ENCODE assay signal across 12 cellular contexts in the genomic region with DNA sequence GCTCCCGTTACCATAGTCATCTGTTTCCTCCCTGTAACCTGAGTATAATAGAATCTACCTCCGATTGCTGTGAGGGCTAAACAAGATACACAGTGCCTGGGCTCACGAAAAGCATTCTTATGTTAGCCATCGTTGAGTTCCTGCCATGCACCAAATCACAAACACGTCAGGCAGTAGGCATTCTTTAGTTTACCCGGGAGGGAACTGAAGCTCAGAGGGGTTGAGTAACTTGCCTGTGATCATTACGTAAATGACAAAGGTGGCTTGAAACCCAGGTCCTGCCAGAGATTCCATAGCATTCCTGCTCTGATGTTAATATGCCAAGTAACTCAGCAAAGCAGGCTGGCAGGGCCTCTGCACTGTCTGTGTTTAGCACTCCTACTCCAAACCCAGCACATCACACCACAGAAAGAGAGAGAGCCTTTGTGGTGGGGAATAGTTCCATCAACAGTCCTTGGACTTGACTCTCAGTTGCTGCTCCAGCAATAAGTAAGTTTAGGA. TPM values are rescaled to one million over a fixed set of nuclear protein-coding genes. Genes with fewer than 3 reads are reported as not detected.
DNase-seq lines count a peak whose midpoint lies in the region; ATAC-seq and TF ChIP-seq lines count a peak whose summit lies in the region.
"Had no signal": no experiment of that assay in that cellular context is flagged by ENCODE, and none has a peak within 500 bp of the region (broad histone marks: within the 10 kb centered on the region; RNA-seq: fewer than 3 reads in every experiment).

No MANE protein-coding gene starts in this region.

- no peak for TF ChIP-seq CTCF in neutrophil (IDR thresholded peaks at IDR 0.05)

- H3K27me3 ChIP-seq in neutrophil = peaks cover 20% of the 10 kb centered on the region

- intact Hi-C loops in Right ventricle myocardium superior (cut with DNase I) = no loop called here

- H3K9me3 ChIP-seq in neutrophil = no peaks in the 10 kb centered on the region
- H3K9me3 ChIP-seq: esophagus squamous epithelium had no signal

- H3K36me3 ChIP-seq in neutrophil = no peaks in the 10 kb centered on the region
- H3K36me3 ChIP-seq: esophagus squamous epithelium had no signal

- DNase-seq in H4 (ENCODE audit: low spot score) (peak; percentile 43), SKM-1 (lab: John Stamatoyannopoulos, UW; ENCODE audit: unreplicated experiment) (peak; percentile 15), Right ventricle myocardium superior (no peak), NCI-H2227 (lab: John Stamatoyannopoulos, UW; ENCODE audit: unreplicated experiment) (no peak)
- DNase-seq: activated CD4-positive, alpha-beta T cell treated with anti-CD3 and anti-CD28 coated beads for 1 hour; esophagus squamous epithelium; KBM-7; stimulated activated CD4-positive, alpha-beta T cell treated with anti-CD3 and anti-CD28 coated beads, Interleukin-4, amount 100 ng/mL, for 24 hours had no signal

- ATAC-seq in Right ventricle myocardium superior (ENCODE audit: poor library complexity) = peak; percentile 73
- no peak for ATAC-seq in HG02885 (IDR thresholded peaks at IDR 0.05; ENCODE audit: poor library complexity, unreplicated experiment)
- no peak for ATAC-seq in GM18868 (IDR thresholded peaks at IDR 0.05; ENCODE audit: unreplicated experiment)
- ATAC-seq in HG03457 (IDR thresholded peaks at IDR 0.05; ENCODE audit: unreplicated experiment) = no peak

- H3K4me3 ChIP-seq in neutrophil (ENCODE audit: low read depth in 1 of 2, low read length in 1 of 2) = no peak overlapping the region

- H3K27ac ChIP-seq in neutrophil = peak overlapping the region; percentile 17

- H3K4me1 ChIP-seq in neutrophil (ENCODE audit: control insufficient read depth in 1 of 2, insufficient read depth in 1 of 2, low read depth in 1 of 2, low read length in 1 of 2) = peaks cover 12 to 24% of the 10 kb centered on the region in 2 experiments

RNA-seq across cellular contexts. Expression of a gene that starts 1.4 kb away (rescaled TPM):
- not detected in 2 replicates for total RNA-seq in H4 (2014; rRNA removed; shearing (Covaris generic))
- 17.6 TPM for total RNA-seq in Right ventricle myocardium superior

RNA-seq across cellular contexts. Expression of a gene that starts 22.5 kb away (rescaled TPM):
- 2.5 and 3.9 TPM in 2 replicates for total RNA-seq in H4 (2014; rRNA removed; shearing (Covaris generic))
- 12.0 TPM for total RNA-seq in Right ventricle myocardium superior

RNA-seq across cellular contexts. Expression of a gene that starts 49.7 kb away (rescaled TPM):
- total RNA-seq in H4 (2014; rRNA removed; shearing (Covaris generic)) = not detected in 2 replicates
- 2.7 TPM for total RNA-seq in Right ventricle myocardium superior

Comparison
In these comparisons a context has a peak if more than half of its experiments do, and no peak if none do; other contexts are left out.
1. DNase-seq: peak in H4 (single experiment) and SKM-1 (single experiment); none in Right ventricle myocardium superior (single experiment) and NCI-H2227 (single experiment).
2. RNA of a gene that starts 1.4 kb away (total RNA-seq): 17.6 TPM in Right ventricle myocardium superior (single experiment); not detected in H4; every median in the first group is over 10 times any median in the second.